Comparison of ENCODE assay signal across 10 cellular contexts in genomic region chr13:49530452-49530851, GRCh38.
DNase-seq lines count a peak whose midpoint lies in the region; ATAC-seq lines count a peak whose summit lies in the region.
"Had no signal": no experiment of that assay in that cellular context is flagged by ENCODE, and none has a peak within 500 bp of the region (broad histone marks: within the 10 kb centered on the region; RNA-seq: fewer than 3 reads in every experiment).

No MANE protein-coding gene starts in this region.

- ATAC-seq in GM18858 (IDR thresholded peaks at IDR 0.05; ENCODE audit: unreplicated experiment) (peak; percentile 65), HG02623 (IDR thresholded peaks at IDR 0.05; ENCODE audit: unreplicated experiment) (peak; percentile 44), HG02840 (IDR thresholded peaks at IDR 0.05; ENCODE audit: low FRiP score, unreplicated experiment) (no peak)

- DNase-seq in OCI-M1 (lab: John Stamatoyannopoulos, UW) = peak; percentile 63
- peak; percentile 75 for DNase-seq in pons (ENCODE audit: low spot score)
- no peak for DNase-seq in NCI-H1694 (lab: John Stamatoyannopoulos, UW)
- no peak for DNase-seq in NK-92 (lab: John Stamatoyannopoulos, UW; ENCODE audit: unreplicated experiment)
- DNase-seq: cerebellar nuclear complex, glutamatergic neuron, T-helper 1 cell had no signal

Comparison
In these comparisons a context has a peak if more than half of its experiments do, and no peak if none do; other contexts are left out.
1. DNase-seq: peak in OCI-M1 (single experiment) and pons (single experiment); none in NCI-H1694 (single experiment) and NK-92 (single experiment).